Comparison of ENCODE assay signal across 1 cellular context in the genomic region with DNA sequence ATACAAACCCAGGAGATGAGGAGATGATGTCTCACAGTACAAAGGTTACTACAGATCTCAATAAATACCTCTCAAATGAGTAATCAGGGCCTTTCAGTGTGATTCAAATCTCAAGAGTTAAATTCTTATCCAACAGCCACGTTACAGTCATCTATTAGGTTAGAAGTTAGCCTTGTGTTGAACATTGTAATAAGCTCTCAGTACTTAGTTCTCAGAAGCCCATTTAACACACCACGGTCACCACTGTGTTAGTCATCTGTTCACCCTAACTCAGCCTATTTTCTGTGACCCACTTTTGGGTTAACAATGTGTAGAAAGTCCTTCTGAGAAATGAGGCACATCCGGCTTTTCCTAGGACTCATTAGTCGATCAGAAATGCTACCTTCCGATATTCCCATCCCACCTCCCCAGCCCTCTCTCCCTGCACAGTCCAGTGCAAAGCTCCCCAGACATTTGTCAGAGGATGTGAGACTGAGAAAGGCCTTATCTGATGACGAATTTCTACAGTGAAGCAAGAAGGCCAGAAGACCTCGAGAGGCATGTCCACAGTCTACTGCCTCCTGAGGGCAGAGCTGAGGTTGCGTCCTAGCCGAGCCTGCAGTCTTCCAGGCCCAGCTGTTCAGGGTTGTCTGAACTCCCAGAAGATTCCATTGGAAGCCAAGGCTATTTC.
TF ChIP-seq lines count a peak whose summit lies in the region.

No MANE protein-coding gene starts in this region.

TF ChIP-seq in K562, 482 proteins besides CTCF, POLR2A, EP300 and RAD21 (continued from another document):
- no peak for TF ChIP-seq FOXJ3 (CRISPR knock-in tag; IDR thresholded peaks at IDR 0.05)
- TF ChIP-seq MCM5 (IDR thresholded peaks at IDR 0.05; ENCODE audit: low read depth) = no peak
- no peak for TF ChIP-seq TEAD4 (IDR thresholded peaks at IDR 0.05; ENCODE audit: low read length)
- no peak for TF ChIP-seq TEAD4 (CRISPR knock-in tag; IDR thresholded peaks at IDR 0.05; ENCODE audit: borderline replicate concordance)
- TF ChIP-seq CBFA2T3 (IDR thresholded peaks at IDR 0.05) = no peak
- no peak for TF ChIP-seq ZNF644 (tag; IDR thresholded peaks at IDR 0.05; ENCODE audit: low read depth)
- TF ChIP-seq EHMT2 (IDR thresholded peaks at IDR 0.05) = peak; percentile 49; the same call in 1 of the 2 replicates
- TF ChIP-seq TCF7 (IDR thresholded peaks at IDR 0.05; ENCODE audit: borderline replicate concordance) = no peak
- peak; percentile 34; the same call in 1 of the 2 replicates for TF ChIP-seq CEBPB (tag; IDR thresholded peaks at IDR 0.05)
